Comparison of ENCODE assay signal across 8 cellular contexts in genomic region chr17:7250655-7251329, GRCh38. TPM values are rescaled to one million over a fixed set of nuclear protein-coding genes. Genes with fewer than 3 reads are reported as not detected.
DNase-seq lines count a peak whose midpoint lies in the region; ATAC-seq, FAIRE-seq and TF ChIP-seq lines count a peak whose summit lies in the region.

No MANE protein-coding gene starts in this region.

- no peak for DNase-seq in A549 (ENCODE audit: low read depth in 1 of 2, low spot score in 1 of 2)
- no peak for DNase-seq in cardiac fibroblast (ENCODE audit: low read depth in 2 of 2)
- DNase-seq in NCI-H1105 (lab: John Stamatoyannopoulos, UW) = no peak
- DNase-seq in DMS 273 (lab: John Stamatoyannopoulos, UW; ENCODE audit: unreplicated experiment) = no peak
- DNase-seq in D721Med (ENCODE audit: insufficient read length, low spot score) = no peak
- no peak for DNase-seq in GDM1 (lab: John Stamatoyannopoulos, UW)

- peak overlapping the region; percentile 58 for H3K9ac ChIP-seq in HUES48 (ENCODE audit: low read depth, low read length)

- CTCF ChIA-PET in A549 (lab: Yijun Ruan, JAX) = interaction anchor here (0.7 to 4.6 kb wide), 8 partner anchors 9 to 205 kb away, joined by 3 to 29 read pairs (median 6); partner anchors contain the start of gene GABARAP

- TF ChIP-seq EP300 in A549 (IDR thresholded peaks at IDR 0.05) = no peak

- 5% methylated on average over 22 of the region's 33 CpGs for WGBS in A549 (ENCODE audit: missing lambda C conversion rate)

- POLR2A ChIA-PET in A549 (lab: Yijun Ruan, JAX) = interaction anchor here (1.4 to 2.0 kb wide), 2 partner anchors 8 to 12 kb away, joined by 6 to 15 read pairs; partner anchors contain the start of gene GABARAP

- H3K4me1 ChIP-seq in A549 (peaks cover 28% of the 10 kb centered on the region), HUES48 (ENCODE audit: control insufficient read depth, insufficient read depth, low read length) (peaks cover 15% of the 10 kb centered on the region), mononuclear cell (ENCODE audit: insufficient read depth, low read length) (peaks cover 39% of the 10 kb centered on the region)

- no peak for TF ChIP-seq CTCF in A549 (IDR thresholded peaks at IDR 0.05)
- no peak for TF ChIP-seq CTCF in cardiac fibroblast (IDR thresholded peaks at IDR 0.05; ENCODE audit: low read depth, low read length)
- no peak for TF ChIP-seq CTCF in D721Med (IDR thresholded peaks at IDR 0.05; ENCODE audit: insufficient read depth, missing control alignments)

- TF ChIP-seq RAD21 in A549 (conservative IDR thresholded peaks at IDR 0.05 in 1 of 2, IDR thresholded peaks at IDR 0.05 in 1 of 2) = no peak

- TF ChIP-seq POLR2A in A549 (IDR thresholded peaks at IDR 0.05; ENCODE audit: low read length) = no peak

- no peak for ATAC-seq in A549

- H3K27me3 ChIP-seq in HUES48 (ENCODE audit: control insufficient read depth, insufficient read depth, low read length) (no peaks in the 10 kb centered on the region), mononuclear cell (ENCODE audit: insufficient read depth, low read length) (no peaks in the 10 kb centered on the region)

- H3K9me3 ChIP-seq in A549 = no peaks in the 10 kb centered on the region
- H3K9me3 ChIP-seq in HUES48 (ENCODE audit: control insufficient read depth, insufficient read depth, low read length) = no peaks in the 10 kb centered on the region
- H3K9me3 ChIP-seq in mononuclear cell (ENCODE audit: low read depth, low read length) = no peaks in the 10 kb centered on the region

- H3K36me3 ChIP-seq in HUES48 (ENCODE audit: control insufficient read depth, insufficient read depth, low read length) = peaks cover 35% of the 10 kb centered on the region

- H3K4me2 ChIP-seq in A549 = peak overlapping the region; percentile 93

- H3K27ac ChIP-seq in A549 (peak overlapping the region; percentile 96 to 99), HUES48 (ENCODE audit: low read depth, low read length) (peak overlapping the region; percentile 99)

- H3K4me3 ChIP-seq in A549 (peak overlapping the region; percentile 99), HUES48 (ENCODE audit: low read depth, low read length) (peak overlapping the region; percentile 83), cardiac fibroblast (replicated peaks in 1 of 2; ENCODE audit: low read depth in 2 of 2, low read length in 2 of 2) (peak overlapping the region; percentile 83 to 89), mononuclear cell (ENCODE audit: low read length) (peak overlapping the region; percentile 55)

- FAIRE-seq in A549 (lab: Jason Lieb, UNC) (no peak), D721Med (lab: Jason Lieb, UNC) (no peak)

TF ChIP-seq in A549, 52 proteins besides CTCF, POLR2A, EP300 and RAD21:
- TF ChIP-seq NFE2L2 (conservative IDR thresholded peaks at IDR 0.05; ENCODE audit: low read length) = no peak

RNA-seq across cellular contexts. Expression of gene CTDNEP1, which starts 0.7 kb away (rescaled TPM):
- 161 and 251 TPM in 2 replicates for polyA plus RNA-seq in A549 (2011; rRNA removed)
- 169 and 266 TPM in 2 replicates for polyA plus RNA-seq in A549 (2012; cell fraction: cytosol; rRNA removed)
- polyA plus RNA-seq in A549 (2012; cell fraction: nucleus; rRNA removed) = 146 and 158 TPM in 2 replicates
- polyA plus RNA-seq in A549 (2017; fragmentation: RNase III; extraction: RNeasy Plus Mini Kit Qiagen cat#74134 plus additional on column Dnase treatment) = 145 to 151 TPM (median 147 TPM) in 3 replicates
- polyA minus RNA-seq in A549 (2011; rRNA and poly(A)+ RNA removed) = 273 and 295 TPM in 2 replicates
- 38.8 TPM for total RNA-seq in mononuclear cell

RNA-seq across cellular contexts. Expression of gene ELP5, which starts 1.2 kb away (rescaled TPM):
- polyA plus RNA-seq in A549 (2011; rRNA removed) = 114 and 133 TPM in 2 replicates
- 135 and 152 TPM in 2 replicates for polyA plus RNA-seq in A549 (2012; cell fraction: cytosol; rRNA removed)
- polyA plus RNA-seq in A549 (2012; cell fraction: nucleus; rRNA removed) = 74.9 and 115 TPM in 2 replicates
- 89.2 to 97.3 TPM (median 92.1 TPM) in 3 replicates for polyA plus RNA-seq in A549 (2017; fragmentation: RNase III; extraction: RNeasy Plus Mini Kit Qiagen cat#74134 plus additional on column Dnase treatment)
- 71.7 and 72.2 TPM in 2 replicates for polyA minus RNA-seq in A549 (2011; rRNA and poly(A)+ RNA removed)
- total RNA-seq in mononuclear cell = 14.4 TPM

RNA-seq across cellular contexts. Expression of gene GABARAP, which starts 8.5 kb away (rescaled TPM):
- polyA plus RNA-seq in A549 (2011; rRNA removed) (399 and 502 TPM in 2 replicates), A549 (2017; fragmentation: RNase III; extraction: RNeasy Plus Mini Kit Qiagen cat#74134 plus additional on column Dnase treatment) (431 to 510 TPM (median 504 TPM) in 3 replicates)
- polyA plus RNA-seq in A549 (2012; cell fraction: cytosol; rRNA removed) = 329 and 360 TPM in 2 replicates
- polyA plus RNA-seq in A549 (2012; cell fraction: nucleus; rRNA removed) = 93.2 and 184 TPM in 2 replicates
- polyA minus RNA-seq in A549 (2011; rRNA and poly(A)+ RNA removed) = 305 and 331 TPM in 2 replicates
- 396 TPM for total RNA-seq in mononuclear cell

RNA-seq across cellular contexts. Expression of gene CLDN7, which starts 11.5 kb away (rescaled TPM):
- 4.2 and 4.6 TPM in 2 replicates for polyA plus RNA-seq in A549 (2011; rRNA removed)
- polyA plus RNA-seq in A549 (2012; cell fraction: cytosol; rRNA removed) = 2.0 and 2.6 TPM in 2 replicates
- polyA plus RNA-seq in A549 (2012; cell fraction: nucleus; rRNA removed) = 2.9 and 3.1 TPM in 2 replicates
- polyA plus RNA-seq in A549 (2017; fragmentation: RNase III; extraction: RNeasy Plus Mini Kit Qiagen cat#74134 plus additional on column Dnase treatment) = 0.59 to 0.97 TPM (median 0.59 TPM) in 3 replicates
- 1.2 and 2.4 TPM in 2 replicates for polyA minus RNA-seq in A549 (2011; rRNA and poly(A)+ RNA removed)
- total RNA-seq in mononuclear cell = 0.10 TPM

RNA-seq across cellular contexts. Expression of gene PHF23, which starts 11.5 kb away (rescaled TPM):
- 52.1 and 61.2 TPM in 2 replicates for polyA plus RNA-seq in A549 (2011; rRNA removed)
- 43.2 and 48.2 TPM in 2 replicates for polyA plus RNA-seq in A549 (2012; cell fraction: cytosol; rRNA removed)
- polyA plus RNA-seq in A549 (2012; cell fraction: nucleus; rRNA removed) = 28.6 and 32.6 TPM in 2 replicates
- polyA plus RNA-seq in A549 (2017; fragmentation: RNase III; extraction: RNeasy Plus Mini Kit Qiagen cat#74134 plus additional on column Dnase treatment) = 70.9 to 80.2 TPM (median 79.1 TPM) in 3 replicates
- polyA minus RNA-seq in A549 (2011; rRNA and poly(A)+ RNA removed) = 66.5 and 74.4 TPM in 2 replicates
- total RNA-seq in mononuclear cell = 6.5 TPM
